ENCODE assay signal across 8 cellular contexts in genomic region chr10:100185364-100186252, GRCh38. TPM values are rescaled to one million over a fixed set of nuclear protein-coding genes. Genes with fewer than 3 reads are reported as not detected.
DNase-seq lines count a peak whose midpoint lies in the region; ATAC-seq and TF ChIP-seq lines count a peak whose summit lies in the region.

Gene ERLIN1, minus strand, starts transcription at chr10:100186029. Its CDS starts 403 bp downstream, at chr10:100185626.

- no peaks in the 10 kb centered on the region for H3K27me3 Mint-ChIP-seq in CD8-positive, alpha-beta T cell (ENCODE audit: low read depth)
- H3K27me3 Mint-ChIP-seq in memory B cell, result no peaks in the 10 kb centered on the region

- H3K9me3 Mint-ChIP-seq in CD8-positive, alpha-beta T cell, result no peaks in the 10 kb centered on the region
- no peaks in the 10 kb centered on the region for H3K9me3 Mint-ChIP-seq in memory B cell

- no peak for TF ChIP-seq CTCF in CD8-positive, alpha-beta T cell (IDR thresholded peaks at IDR 0.05)

- peaks cover 64% of the 10 kb centered on the region for H3K4me1 Mint-ChIP-seq in CD8-positive, alpha-beta T cell (ENCODE audit: low read depth)
- H3K4me1 Mint-ChIP-seq in memory B cell, result peaks cover 29% of the 10 kb centered on the region

- H3K27ac ChIP-seq in CD8-positive, alpha-beta T cell (ENCODE audit: low read depth, low read length), result peak within 1 kb of the TSS; percentile 85
- H3K27ac ChIP-seq in effector memory CD4-positive, alpha-beta T cell (ENCODE audit: insufficient read depth, low read length, poor library complexity, severe bottlenecking), result peak within 1 kb of the TSS; percentile 62

- POLR2A ChIA-PET in CD8-positive, alpha-beta T cell (lab: Charles Lee), result interaction anchor here (0.6 to 1.5 kb wide), 3 partner anchors 18 to 38 kb away, joined by 3 to 4 read pairs (median 3); no protein-coding TSS in a partner anchor
- POLR2A ChIA-PET in activated CD8-positive, alpha-beta memory T cell treated with anti-CD3 and anti-CD28 coated beads for 36 hours (lab: Charles Lee), result interaction anchor here (0.9 to 1.0 kb wide), 2 partner anchors 11 to 14 kb away, joined by 3 to 4 read pairs; no protein-coding TSS in a partner anchor

- H3K36me3 Mint-ChIP-seq in CD8-positive, alpha-beta T cell, result peaks cover 47% of the 10 kb centered on the region
- peaks cover 11% of the 10 kb centered on the region for H3K36me3 Mint-ChIP-seq in memory B cell

- no peaks in the 10 kb centered on the region for H3K9me3 ChIP-seq in CD8-positive, alpha-beta T cell (ENCODE audit: low read length)
- H3K9me3 ChIP-seq in effector memory CD4-positive, alpha-beta T cell (ENCODE audit: control insufficient read depth, low read length), result no peaks in the 10 kb centered on the region

- peaks cover 24% of the 10 kb centered on the region for H3K4me1 ChIP-seq in CD8-positive, alpha-beta T cell (ENCODE audit: insufficient read depth, low read length)
- peaks cover 10% of the 10 kb centered on the region for H3K4me1 ChIP-seq in effector memory CD4-positive, alpha-beta T cell (ENCODE audit: control insufficient read depth, insufficient read depth, low read length, poor library complexity, severe bottlenecking)

- DNase-seq in CD8-positive, alpha-beta T cell, result peak; percentile 78 to 93 (median 90)
- DNase-seq in HS-5 (ENCODE audit: low read depth) (peak; percentile 57), NOMO-1 (lab: John Stamatoyannopoulos, UW; ENCODE audit: unreplicated experiment in 2 of 2) (peak; percentile 92 to 96), memory B cell (ENCODE audit: low spot score in 2 of 2) (peak; percentile 89)
- peak; percentile 80 to 86 (median 85) for DNase-seq in effector memory CD4-positive, alpha-beta T cell
- peak; percentile 84 for DNase-seq in stimulated activated CD8-positive, alpha-beta memory T cell treated with anti-CD3 and anti-CD28 coated beads, Interleukin-12 subunit alpha, Interleukin-12 subunit beta, amount 100 ng/mL, for 1 hour (ENCODE audit: low read depth)

- H3K27me3 ChIP-seq in CD8-positive, alpha-beta T cell (ENCODE audit: insufficient read depth, low read length), result no peaks in the 10 kb centered on the region
- H3K27me3 ChIP-seq in effector memory CD4-positive, alpha-beta T cell (replicated peaks; ENCODE audit: control insufficient read depth, insufficient read depth, low read length, poor library complexity, severe bottlenecking), result no peaks in the 10 kb centered on the region

- peak; percentile 93 for ATAC-seq in CD8-positive, alpha-beta T cell
- peak; percentile 68 for ATAC-seq in GM19467 (IDR thresholded peaks at IDR 0.05; ENCODE audit: unreplicated experiment)
- ATAC-seq in memory B cell (ENCODE audit: low read depth), result peak; percentile 91

- CTCF ChIA-PET in CD8-positive, alpha-beta T cell (lab: Charles Lee), result interaction anchor here (0.8 kb wide), 1 partner anchor 14 kb away, joined by 3 read pairs; no protein-coding TSS in a partner anchor
- CTCF ChIA-PET in activated CD8-positive, alpha-beta memory T cell treated with anti-CD3 and anti-CD28 coated beads for 36 hours (lab: Charles Lee), result interaction anchor here (0.9 kb wide), 1 partner anchor 12 kb away, joined by 3 read pairs; no protein-coding TSS in a partner anchor

- H3K4me3 Mint-ChIP-seq in CD8-positive, alpha-beta T cell, result peak within 1 kb of the TSS; percentile 98
- peak within 1 kb of the TSS; percentile 98 for H3K4me3 Mint-ChIP-seq in memory B cell

- intact Hi-C loops in CD8-positive, alpha-beta T cell (cut with DNase I, micrococcal nuclease), result loop anchor here (1.0 to 10.0 kb wide), 10 partner anchors 44 to 729 kb away; partner anchors contain the start of genes CHUK (in 2 of the 2), CWF19L1 (in 2 of the 2), DNMBP (in 2 of the 2) and BLOC1S2 (in 1 of the 2)

- H3K27ac Mint-ChIP-seq in CD8-positive, alpha-beta T cell, result peak within 1 kb of the TSS; percentile 95
- peak within 1 kb of the TSS; percentile 91 for H3K27ac Mint-ChIP-seq in memory B cell

- peaks cover 3% of the 10 kb centered on the region for H3K36me3 ChIP-seq in CD8-positive, alpha-beta T cell (ENCODE audit: insufficient read depth, low read length)
- H3K36me3 ChIP-seq in effector memory CD4-positive, alpha-beta T cell (ENCODE audit: control insufficient read depth, insufficient read depth, low read length), result peaks cover 7% of the 10 kb centered on the region

- H3K4me3 ChIP-seq in CD8-positive, alpha-beta T cell (ENCODE audit: low read depth, low read length), result peak within 1 kb of the TSS; percentile 68
- H3K4me3 ChIP-seq in effector memory CD4-positive, alpha-beta T cell (ENCODE audit: insufficient read depth, low read depth, low read length, poor library complexity, severe bottlenecking), result peak within 1 kb of the TSS; percentile 70

RNA-seq across cellular contexts. Expression of gene ERLIN1, which starts in this region (rescaled TPM):
- 1 to 10 TPM; 2.0 to 3.1 TPM for total RNA-seq in CD8-positive, alpha-beta T cell
- 10 to 100 TPM; 22.1 TPM for total RNA-seq in activated CD8-positive, alpha-beta memory T cell treated with anti-CD3 and anti-CD28 coated beads for 36 hours

Comparison
In these comparisons a context has a peak if more than half of its experiments do, and no peak if none do; other contexts are left out.
1. Peak in every context shown above with its lines: DNase-seq, ATAC-seq, H3K4me3 ChIP-seq and H3K27ac ChIP-seq.
2. RNA of gene ERLIN1 (total RNA-seq): 22.1 TPM in activated CD8-positive, alpha-beta memory T cell treated with anti-CD3 and anti-CD28 coated beads for 36 hours; 2.0 to 3.1 TPM in CD8-positive, alpha-beta T cell; every median in the first group is over 4 times any median in the second.